10 cellular contexts compared by ENCODE assay signal in the genomic region with DNA sequence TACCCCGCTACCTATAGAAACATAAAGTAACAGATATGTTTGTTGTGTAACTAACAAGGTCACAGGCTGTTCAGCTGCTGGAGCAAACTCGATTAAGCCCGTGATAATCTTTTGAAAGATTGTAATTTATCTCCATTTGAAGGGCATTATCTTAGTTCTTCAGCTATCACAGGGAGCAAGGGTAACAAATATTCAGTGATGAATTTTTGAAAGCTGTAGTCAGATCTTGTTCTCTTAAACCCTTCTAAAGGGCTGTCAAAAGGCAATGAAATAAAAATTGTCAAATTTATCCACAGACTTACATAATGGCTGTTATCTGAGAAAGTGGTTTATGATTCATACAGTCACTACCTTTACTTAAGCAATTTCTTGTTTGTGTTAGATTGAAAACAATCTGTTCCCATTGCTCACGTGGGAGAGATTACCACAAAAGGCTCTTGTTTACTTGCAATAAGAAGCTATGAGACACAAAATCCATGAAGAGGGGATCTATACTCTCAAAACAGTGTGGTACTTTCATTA.
DNase-seq lines count a peak whose midpoint lies in the region; ATAC-seq and TF ChIP-seq lines count a peak whose summit lies in the region.
"Had no signal": no experiment of that assay in that cellular context is flagged by ENCODE, and none has a peak within 500 bp of the region (broad histone marks: within the 10 kb centered on the region; RNA-seq: fewer than 3 reads in every experiment).

No MANE protein-coding gene starts in this region.

- H3K9ac ChIP-seq in GM23248: no peak overlapping the region

- 54 to 59% methylated on average over 4 of the region's 4 CpGs for WGBS in GM23248 (ENCODE audit: low coverage in 1 of 2, low lambda C conversion rate in 2 of 2, missing lambda C conversion rate in 2 of 2), 2 experiments

- BruUV-seq in PC-9 (replicated peaks; lab: Mats Ljungman, UMichigan): no TSS peak

- H3K4me2 ChIP-seq in GM23248 (ENCODE audit: unreplicated experiment): no peak overlapping the region
- H3K4me2 ChIP-seq in PC-9: peak overlapping the region; percentile 57

- H3F3A ChIP-seq in GM23248 (ENCODE audit: insufficient read depth) (no peaks in the 10 kb centered on the region), PC-9 (ENCODE audit: insufficient read depth, low read depth) (no peaks in the 10 kb centered on the region)

- H3K27ac Mint-ChIP-seq in activated T-helper 17 cell treated with anti-CD3 and anti-CD28 coated beads, Interleukin-2, amount 50 U/mL, for 72 hours: no peak overlapping the region
- H3K27ac Mint-ChIP-seq: activated CD8-positive, alpha-beta T cell treated with anti-CD3 and anti-CD28 coated beads, Interleukin-2, amount 10 ng/mL, durations not matched to agents 7 days and 5 days had no signal

- no peak overlapping the region for H3K27ac ChIP-seq in GM23248
- H3K27ac ChIP-seq in PC-9: no peak overlapping the region
- peak overlapping the region in 3 of 4 donors; percentile 34 to 72 (median 51) for H3K27ac ChIP-seq in gastrocnemius medialis
- H3K27ac ChIP-seq: HL-60 had no signal

- CTCF ChIA-PET in PC-9 (lab: Charles Lee): no interaction called here

- in situ Hi-C loops in GM23248 (cut with MboI) (no loop called here), gastrocnemius medialis (cut with MboI; ENCODE audit: low sequenced_read_pairs in 4 of 4) (no loop called here)

- H3K27me3 ChIP-seq in GM23248 (replicated peaks; ENCODE audit: insufficient read depth) (0 out of 2 replicates have a peak, but pooled peaks cover 5% of the 10 kb centered on the region), PC-9 (ENCODE audit: insufficient read depth, low read depth) (no peaks in the 10 kb centered on the region), gastrocnemius medialis (no peaks in the 10 kb centered on the region)

- no peaks in the 10 kb centered on the region for H3K79me2 ChIP-seq in GM23248 (ENCODE audit: insufficient read depth)
- H3K79me2 ChIP-seq in PC-9 (ENCODE audit: low read depth): no peaks in the 10 kb centered on the region

- H3K4me1 Mint-ChIP-seq in activated T-helper 17 cell treated with anti-CD3 and anti-CD28 coated beads, Interleukin-2, amount 50 U/mL, for 72 hours: no peaks in the 10 kb centered on the region

- no peak overlapping the region for H2AFZ ChIP-seq in GM23248
- H2AFZ ChIP-seq in PC-9: no peak overlapping the region

- H3K9me2 ChIP-seq in GM23248 (ENCODE audit: insufficient read depth) (no peaks in the 10 kb centered on the region), PC-9 (ENCODE audit: insufficient read depth) (no peaks in the 10 kb centered on the region)

- peaks cover 9% of the 10 kb centered on the region for H3K27me3 Mint-ChIP-seq in activated T-helper 17 cell treated with anti-CD3 and anti-CD28 coated beads, Interleukin-2, amount 50 U/mL, for 72 hours

- H4K20me1 ChIP-seq in GM23248 (ENCODE audit: insufficient read depth) (no peaks in the 10 kb centered on the region), PC-9 (ENCODE audit: insufficient read depth) (no peaks in the 10 kb centered on the region)

- peaks cover 3% of the 10 kb centered on the region for H3K9me3 Mint-ChIP-seq in activated T-helper 17 cell treated with anti-CD3 and anti-CD28 coated beads, Interleukin-2, amount 50 U/mL, for 72 hours

- no peaks in the 10 kb centered on the region for H3K36me3 Mint-ChIP-seq in activated T-helper 17 cell treated with anti-CD3 and anti-CD28 coated beads, Interleukin-2, amount 50 U/mL, for 72 hours (ENCODE audit: low read depth)

- H3K9me3 ChIP-seq in GM23248 (ENCODE audit: low read depth) (no peaks in the 10 kb centered on the region), PC-9 (ENCODE audit: insufficient read depth, low read depth) (no peaks in the 10 kb centered on the region), gastrocnemius medialis (no peaks in the 10 kb centered on the region)

- intact Hi-C loops in PC-9 (cut with micrococcal nuclease; ENCODE audit: unreplicated experiment): no loop called here
- intact Hi-C loops in gastrocnemius medialis (cut with DNase I; ENCODE audit: low total_unique reads): loop anchor here (5.0 to 10.0 kb wide), 4 partner anchors 77 to 290 kb away; partner anchors contain the start of gene ZNF608

- TF ChIP-seq CTCF in PC-9 (conservative IDR thresholded peaks at IDR 0.05) (no peak), fibroblast of the aortic adventitia (IDR thresholded peaks at IDR 0.05; ENCODE audit: insufficient read depth, low read length) (no peak), gastrocnemius medialis (IDR thresholded peaks at IDR 0.05 in 4 of 5, conservative IDR thresholded peaks at IDR 0.05 in 1 of 5) (peak in 1 of 5 experiments; percentile 8)

- H3K4me3 ChIP-seq in GM23248: no peak overlapping the region
- no peak overlapping the region for H3K4me3 ChIP-seq in PC-9
- no peak overlapping the region for H3K4me3 ChIP-seq in fibroblast of the aortic adventitia (ENCODE audit: low read depth, low read length)
- H3K4me3 ChIP-seq in gastrocnemius medialis: no peak overlapping the region

- ATAC-seq in gastrocnemius medialis: peak; percentile 94 to 96
- ATAC-seq in GM19035 (IDR thresholded peaks at IDR 0.05; ENCODE audit: unreplicated experiment): no peak
- ATAC-seq in activated T-helper 17 cell treated with anti-CD3 and anti-CD28 coated beads, Interleukin-2, amount 50 U/mL, for 72 hours (replicated peaks): no peak
- ATAC-seq: activated CD8-positive, alpha-beta T cell treated with anti-CD3 and anti-CD28 coated beads, Interleukin-2, amount 10 ng/mL, durations not matched to agents 7 days and 5 days had no signal

- H3K4me3 Mint-ChIP-seq in activated T-helper 17 cell treated with anti-CD3 and anti-CD28 coated beads, Interleukin-2, amount 50 U/mL, for 72 hours: no peak overlapping the region
- H3K4me3 Mint-ChIP-seq: activated CD8-positive, alpha-beta T cell treated with anti-CD3 and anti-CD28 coated beads, Interleukin-2, amount 10 ng/mL, durations not matched to agents 7 days and 5 days had no signal

- DNase-seq in GM23248 (peak; percentile 48), PC-9 (peak in 1 of 2 experiments; percentile 92), fibroblast of the aortic adventitia (ENCODE audit: low read depth) (peak; percentile 90), gastrocnemius medialis (peak in 1 of 2 donors; percentile 37), SW 1271 (lab: John Stamatoyannopoulos, UW) (no peak), NCI-H345 (lab: John Stamatoyannopoulos, UW) (no peak)
- DNase-seq: activated CD8-positive, alpha-beta T cell treated with anti-CD3 and anti-CD28 coated beads, Interleukin-2, amount 10 ng/mL, durations not matched to agents 7 days and 5 days had no signal

- H3K36me3 ChIP-seq in GM23248 (ENCODE audit: low read depth) (no peaks in the 10 kb centered on the region), PC-9 (ENCODE audit: low read depth) (no peaks in the 10 kb centered on the region), gastrocnemius medialis (no peaks in the 10 kb centered on the region)

- no peak for TF ChIP-seq POLR2A in gastrocnemius medialis (IDR thresholded peaks at IDR 0.05)

- POLR2A ChIA-PET in PC-9 (lab: Charles Lee; ENCODE audit: unreplicated experiment): no interaction called here

- H3K4me1 ChIP-seq in GM23248 (ENCODE audit: insufficient read depth) (peaks cover 8% of the 10 kb centered on the region; the same call in 1 of the 2 replicates), PC-9 (replicated peaks; ENCODE audit: insufficient read depth) (peaks cover 16% of the 10 kb centered on the region), gastrocnemius medialis (peaks cover 3 to 4% of the 10 kb centered on the region in 2 donors)

Comparison
In these comparisons a context has a peak if more than half of its experiments do, and no peak if none do; other contexts are left out.
1. DNase-seq: peak in GM23248 (single experiment) and fibroblast of the aortic adventitia (single experiment); none in SW 1271 (0 of 2) and NCI-H345 (single experiment).
2. H3K27ac ChIP-seq: peak in gastrocnemius medialis (3 of 4); none in GM23248 (single experiment) and PC-9 (single experiment).
3. ATAC-seq: peak in gastrocnemius medialis (2 of 2); none in GM19035 (single experiment) and activated T-helper 17 cell treated with anti-CD3 and anti-CD28 coated beads, Interleukin-2, amount 50 U/mL, for 72 hours (single experiment).